Comparison of ENCODE assay signal across 2 cellular contexts in the genomic region with DNA sequence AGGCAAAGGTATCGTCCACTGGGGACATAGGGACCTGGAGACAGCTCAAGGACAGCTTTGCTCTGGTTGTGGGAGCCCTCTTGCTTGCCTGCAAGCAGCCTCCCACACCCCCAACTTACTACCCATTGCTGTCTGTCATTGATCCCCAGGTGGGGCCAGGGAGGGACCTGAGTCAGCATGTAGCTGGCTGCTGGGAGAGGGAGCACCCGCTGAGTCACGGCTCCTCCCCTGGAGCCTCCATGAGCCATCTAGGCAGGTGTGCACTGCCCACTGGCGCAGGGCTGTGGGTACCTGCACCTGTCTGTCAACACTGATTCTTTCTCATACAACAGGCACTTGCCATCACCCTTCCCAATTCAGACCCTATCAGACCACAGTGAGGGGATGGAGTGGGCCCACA.
TF ChIP-seq lines count a peak whose summit lies in the region.

No MANE protein-coding gene starts in this region.

TF ChIP-seq in A549, 52 proteins besides CTCF, POLR2A, EP300 and RAD21:
- TF ChIP-seq MAFK (IDR thresholded peaks at IDR 0.05; ENCODE audit: partially characterized antibody) = peak; percentile 57

TF ChIP-seq in HCT116, 20 proteins besides CTCF, POLR2A, EP300 and RAD21:
- TF ChIP-seq, protein P1, sequence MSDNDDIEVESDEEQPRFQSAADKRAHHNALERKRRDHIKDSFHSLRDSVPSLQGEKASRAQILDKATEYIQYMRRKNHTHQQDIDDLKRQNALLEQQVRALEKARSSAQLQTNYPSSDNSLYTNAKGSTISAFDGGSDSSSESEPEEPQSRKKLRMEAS (IDR thresholded peaks at IDR 0.05) = peak; percentile 29; the same call in 1 of the 2 replicates
TF ChIP-seq in HCT116: peak in this region for 1; not testable (repeated sequence) for 19.
